1 cellular context compared by ENCODE assay signal in the genomic region with DNA sequence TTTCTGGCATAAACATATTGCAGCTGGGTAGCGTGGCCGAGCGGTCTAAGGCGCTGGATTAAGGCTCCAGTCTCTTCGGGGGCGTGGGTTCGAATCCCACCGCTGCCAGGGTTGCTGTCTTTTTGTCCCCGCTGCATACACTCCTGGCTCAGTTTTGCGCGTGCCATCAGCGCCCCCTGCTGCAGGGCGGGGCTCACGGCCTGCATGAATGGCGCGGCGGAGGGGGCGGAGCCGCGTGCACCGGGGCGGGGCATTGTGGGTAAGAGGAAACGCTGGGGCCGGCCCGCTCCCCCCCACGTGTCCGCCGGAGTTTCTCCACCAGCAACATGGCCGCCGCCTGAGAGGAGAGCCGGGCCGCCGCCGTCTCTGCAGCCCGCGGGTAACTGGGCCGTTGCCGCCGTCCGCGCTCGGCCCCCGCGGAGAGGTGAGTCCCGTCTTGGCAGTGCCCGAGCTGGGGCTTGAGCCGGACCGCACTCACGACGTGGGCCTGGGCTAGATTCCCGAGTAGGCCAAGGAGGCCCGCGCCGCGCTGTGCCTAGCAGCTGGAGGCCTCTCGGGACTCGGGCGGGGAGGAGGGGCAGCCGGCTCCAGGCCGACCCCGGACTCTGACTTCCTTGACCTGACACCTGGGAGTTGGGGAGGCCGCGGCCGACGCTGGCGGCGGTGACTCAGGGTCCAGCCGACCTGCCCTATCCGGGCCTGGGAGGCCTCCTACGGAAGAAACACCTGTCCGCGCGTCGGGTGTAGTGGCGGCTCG.
TF ChIP-seq lines count a peak whose summit lies in the region.

A gene with protein sequence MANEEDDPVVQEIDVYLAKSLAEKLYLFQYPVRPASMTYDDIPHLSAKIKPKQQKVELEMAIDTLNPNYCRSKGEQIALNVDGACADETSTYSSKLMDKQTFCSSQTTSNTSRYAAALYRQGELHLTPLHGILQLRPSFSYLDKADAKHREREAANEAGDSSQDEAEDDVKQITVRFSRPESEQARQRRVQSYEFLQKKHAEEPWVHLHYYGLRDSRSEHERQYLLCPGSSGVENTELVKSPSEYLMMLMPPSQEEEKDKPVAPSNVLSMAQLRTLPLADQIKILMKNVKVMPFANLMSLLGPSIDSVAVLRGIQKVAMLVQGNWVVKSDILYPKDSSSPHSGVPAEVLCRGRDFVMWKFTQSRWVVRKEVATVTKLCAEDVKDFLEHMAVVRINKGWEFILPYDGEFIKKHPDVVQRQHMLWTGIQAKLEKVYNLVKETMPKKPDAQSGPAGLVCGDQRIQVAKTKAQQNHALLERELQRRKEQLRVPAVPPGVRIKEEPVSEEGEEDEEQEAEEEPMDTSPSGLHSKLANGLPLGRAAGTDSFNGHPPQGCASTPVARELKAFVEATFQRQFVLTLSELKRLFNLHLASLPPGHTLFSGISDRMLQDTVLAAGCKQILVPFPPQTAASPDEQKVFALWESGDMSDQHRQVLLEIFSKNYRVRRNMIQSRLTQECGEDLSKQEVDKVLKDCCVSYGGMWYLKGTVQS (plus strand): TSS at position 296 of the 757 bp plus-strand sequence. CDS start 5,560 bp downstream, outside the sequence.

TF ChIP-seq in HepG2, 621 proteins besides CTCF, POLR2A, EP300 and RAD21 (continued from another document and continues in another):
- peak; percentile 91; the same call in 1 of the 2 replicates for TF ChIP-seq ZNF296 (CRISPR knock-in tag; conservative IDR thresholded peaks at IDR 0.05)
- no peak for TF ChIP-seq ZNF282 (IDR thresholded peaks at IDR 0.05; ENCODE audit: partially characterized antibody)
- TF ChIP-seq POGK (CRISPR knock-in tag; conservative IDR thresholded peaks at IDR 0.05) = peak; percentile 99
- TF ChIP-seq ZNF432 (CRISPR knock-in tag; IDR thresholded peaks at IDR 0.05; ENCODE audit: borderline replicate concordance) = peak; percentile 89; the same call in 1 of the 2 replicates
- no peak for TF ChIP-seq TRIM22 (IDR thresholded peaks at IDR 0.05)
- no peak for TF ChIP-seq ATF1 (CRISPR knock-in tag; IDR thresholded peaks at IDR 0.05)
- peak; percentile 78; the same call in 1 of the 2 replicates for TF ChIP-seq ZNF777 (CRISPR knock-in tag; IDR thresholded peaks at IDR 0.05)
- peak; percentile 97 for TF ChIP-seq ZSCAN21 (CRISPR knock-in tag; IDR thresholded peaks at IDR 0.05; ENCODE audit: borderline replicate concordance)
- TF ChIP-seq MTERF4 (CRISPR knock-in tag; IDR thresholded peaks at IDR 0.05) = peak; percentile 100
- TF ChIP-seq ZNF883 (CRISPR knock-in tag; IDR thresholded peaks at IDR 0.05; ENCODE audit: not compliant biosample characterization) = peak; percentile 99
- peak; percentile 91 for TF ChIP-seq THAP11 (CRISPR knock-in tag; IDR thresholded peaks at IDR 0.05)
- TF ChIP-seq ZNF557 (CRISPR knock-in tag; IDR thresholded peaks at IDR 0.05) = peak; percentile 94
- no peak for TF ChIP-seq CENPX (CRISPR knock-in tag; IDR thresholded peaks at IDR 0.05)
- TF ChIP-seq, protein P1, sequence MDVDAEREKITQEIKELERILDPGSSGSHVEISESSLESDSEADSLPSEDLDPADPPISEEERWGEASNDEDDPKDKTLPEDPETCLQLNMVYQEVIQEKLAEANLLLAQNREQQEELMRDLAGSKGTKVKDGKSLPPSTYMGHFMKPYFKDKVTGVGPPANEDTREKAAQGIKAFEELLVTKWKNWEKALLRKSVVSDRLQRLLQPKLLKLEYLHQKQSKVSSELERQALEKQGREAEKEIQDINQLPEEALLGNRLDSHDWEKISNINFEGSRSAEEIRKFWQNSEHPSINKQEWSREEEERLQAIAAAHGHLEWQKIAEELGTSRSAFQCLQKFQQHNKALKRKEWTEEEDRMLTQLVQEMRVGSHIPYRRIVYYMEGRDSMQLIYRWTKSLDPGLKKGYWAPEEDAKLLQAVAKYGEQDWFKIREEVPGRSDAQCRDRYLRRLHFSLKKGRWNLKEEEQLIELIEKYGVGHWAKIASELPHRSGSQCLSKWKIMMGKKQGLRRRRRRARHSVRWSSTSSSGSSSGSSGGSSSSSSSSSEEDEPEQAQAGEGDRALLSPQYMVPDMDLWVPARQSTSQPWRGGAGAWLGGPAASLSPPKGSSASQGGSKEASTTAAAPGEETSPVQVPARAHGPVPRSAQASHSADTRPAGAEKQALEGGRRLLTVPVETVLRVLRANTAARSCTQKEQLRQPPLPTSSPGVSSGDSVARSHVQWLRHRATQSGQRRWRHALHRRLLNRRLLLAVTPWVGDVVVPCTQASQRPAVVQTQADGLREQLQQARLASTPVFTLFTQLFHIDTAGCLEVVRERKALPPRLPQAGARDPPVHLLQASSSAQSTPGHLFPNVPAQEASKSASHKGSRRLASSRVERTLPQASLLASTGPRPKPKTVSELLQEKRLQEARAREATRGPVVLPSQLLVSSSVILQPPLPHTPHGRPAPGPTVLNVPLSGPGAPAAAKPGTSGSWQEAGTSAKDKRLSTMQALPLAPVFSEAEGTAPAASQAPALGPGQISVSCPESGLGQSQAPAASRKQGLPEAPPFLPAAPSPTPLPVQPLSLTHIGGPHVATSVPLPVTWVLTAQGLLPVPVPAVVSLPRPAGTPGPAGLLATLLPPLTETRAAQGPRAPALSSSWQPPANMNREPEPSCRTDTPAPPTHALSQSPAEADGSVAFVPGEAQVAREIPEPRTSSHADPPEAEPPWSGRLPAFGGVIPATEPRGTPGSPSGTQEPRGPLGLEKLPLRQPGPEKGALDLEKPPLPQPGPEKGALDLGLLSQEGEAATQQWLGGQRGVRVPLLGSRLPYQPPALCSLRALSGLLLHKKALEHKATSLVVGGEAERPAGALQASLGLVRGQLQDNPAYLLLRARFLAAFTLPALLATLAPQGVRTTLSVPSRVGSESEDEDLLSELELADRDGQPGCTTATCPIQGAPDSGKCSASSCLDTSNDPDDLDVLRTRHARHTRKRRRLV (CRISPR knock-in tag; IDR thresholded peaks at IDR 0.05) = peak; percentile 93
- TF ChIP-seq, protein P2, sequence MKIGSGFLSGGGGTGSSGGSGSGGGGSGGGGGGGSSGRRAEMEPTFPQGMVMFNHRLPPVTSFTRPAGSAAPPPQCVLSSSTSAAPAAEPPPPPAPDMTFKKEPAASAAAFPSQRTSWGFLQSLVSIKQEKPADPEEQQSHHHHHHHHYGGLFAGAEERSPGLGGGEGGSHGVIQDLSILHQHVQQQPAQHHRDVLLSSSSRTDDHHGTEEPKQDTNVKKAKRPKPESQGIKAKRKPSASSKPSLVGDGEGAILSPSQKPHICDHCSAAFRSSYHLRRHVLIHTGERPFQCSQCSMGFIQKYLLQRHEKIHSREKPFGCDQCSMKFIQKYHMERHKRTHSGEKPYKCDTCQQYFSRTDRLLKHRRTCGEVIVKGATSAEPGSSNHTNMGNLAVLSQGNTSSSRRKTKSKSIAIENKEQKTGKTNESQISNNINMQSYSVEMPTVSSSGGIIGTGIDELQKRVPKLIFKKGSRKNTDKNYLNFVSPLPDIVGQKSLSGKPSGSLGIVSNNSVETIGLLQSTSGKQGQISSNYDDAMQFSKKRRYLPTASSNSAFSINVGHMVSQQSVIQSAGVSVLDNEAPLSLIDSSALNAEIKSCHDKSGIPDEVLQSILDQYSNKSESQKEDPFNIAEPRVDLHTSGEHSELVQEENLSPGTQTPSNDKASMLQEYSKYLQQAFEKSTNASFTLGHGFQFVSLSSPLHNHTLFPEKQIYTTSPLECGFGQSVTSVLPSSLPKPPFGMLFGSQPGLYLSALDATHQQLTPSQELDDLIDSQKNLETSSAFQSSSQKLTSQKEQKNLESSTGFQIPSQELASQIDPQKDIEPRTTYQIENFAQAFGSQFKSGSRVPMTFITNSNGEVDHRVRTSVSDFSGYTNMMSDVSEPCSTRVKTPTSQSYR (CRISPR knock-in tag; IDR thresholded peaks at IDR 0.05; ENCODE audit: borderline replicate concordance) = peak; percentile 76
- no peak for TF ChIP-seq ZNF382 (CRISPR knock-in tag; IDR thresholded peaks at IDR 0.05; ENCODE audit: borderline replicate concordance)
- TF ChIP-seq SMAD3 (CRISPR knock-in tag; IDR thresholded peaks at IDR 0.05) = peak; percentile 98
- TF ChIP-seq, protein P3, sequence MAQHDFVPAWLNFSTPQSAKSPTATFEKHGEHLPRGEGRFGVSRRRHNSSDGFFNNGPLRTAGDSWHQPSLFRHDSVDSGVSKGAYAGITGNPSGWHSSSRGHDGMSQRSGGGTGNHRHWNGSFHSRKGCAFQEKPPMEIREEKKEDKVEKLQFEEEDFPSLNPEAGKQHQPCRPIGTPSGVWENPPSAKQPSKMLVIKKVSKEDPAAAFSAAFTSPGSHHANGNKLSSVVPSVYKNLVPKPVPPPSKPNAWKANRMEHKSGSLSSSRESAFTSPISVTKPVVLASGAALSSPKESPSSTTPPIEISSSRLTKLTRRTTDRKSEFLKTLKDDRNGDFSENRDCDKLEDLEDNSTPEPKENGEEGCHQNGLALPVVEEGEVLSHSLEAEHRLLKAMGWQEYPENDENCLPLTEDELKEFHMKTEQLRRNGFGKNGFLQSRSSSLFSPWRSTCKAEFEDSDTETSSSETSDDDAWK (CRISPR knock-in tag; IDR thresholded peaks at IDR 0.05) = no peak
- TF ChIP-seq, protein P4, sequence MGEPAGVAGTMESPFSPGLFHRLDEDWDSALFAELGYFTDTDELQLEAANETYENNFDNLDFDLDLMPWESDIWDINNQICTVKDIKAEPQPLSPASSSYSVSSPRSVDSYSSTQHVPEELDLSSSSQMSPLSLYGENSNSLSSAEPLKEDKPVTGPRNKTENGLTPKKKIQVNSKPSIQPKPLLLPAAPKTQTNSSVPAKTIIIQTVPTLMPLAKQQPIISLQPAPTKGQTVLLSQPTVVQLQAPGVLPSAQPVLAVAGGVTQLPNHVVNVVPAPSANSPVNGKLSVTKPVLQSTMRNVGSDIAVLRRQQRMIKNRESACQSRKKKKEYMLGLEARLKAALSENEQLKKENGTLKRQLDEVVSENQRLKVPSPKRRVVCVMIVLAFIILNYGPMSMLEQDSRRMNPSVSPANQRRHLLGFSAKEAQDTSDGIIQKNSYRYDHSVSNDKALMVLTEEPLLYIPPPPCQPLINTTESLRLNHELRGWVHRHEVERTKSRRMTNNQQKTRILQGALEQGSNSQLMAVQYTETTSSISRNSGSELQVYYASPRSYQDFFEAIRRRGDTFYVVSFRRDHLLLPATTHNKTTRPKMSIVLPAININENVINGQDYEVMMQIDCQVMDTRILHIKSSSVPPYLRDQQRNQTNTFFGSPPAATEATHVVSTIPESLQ (CRISPR knock-in tag; conservative IDR thresholded peaks at IDR 0.05) = peak; percentile 96
- no peak; the same call in 1 of the 2 replicates for TF ChIP-seq HOXA9 (CRISPR knock-in tag; IDR thresholded peaks at IDR 0.05; ENCODE audit: borderline replicate concordance)
- TF ChIP-seq CHD2 (IDR thresholded peaks at IDR 0.05; ENCODE audit: low read depth, low read length) = peak; percentile 32; the same call in 1 of the 2 replicates
- no peak for TF ChIP-seq CEBPB (IDR thresholded peaks at IDR 0.05; ENCODE audit: borderline replicate concordance, low read depth, low read length)
- TF ChIP-seq GLI4 (CRISPR knock-in tag; IDR thresholded peaks at IDR 0.05; ENCODE audit: borderline replicate concordance) = peak; percentile 95; the same call in 1 of the 2 replicates
- TF ChIP-seq CREBL2 (CRISPR knock-in tag; IDR thresholded peaks at IDR 0.05; ENCODE audit: borderline replicate concordance) = peak; percentile 76; the same call in 1 of the 2 replicates
- 0 out of 2 replicates have a peak, but pooled peaks have one; percentile 7 for TF ChIP-seq FOXM1 (CRISPR knock-in tag; IDR thresholded peaks at IDR 0.05)
- no peak for TF ChIP-seq ZSCAN12 (CRISPR knock-in tag; IDR thresholded peaks at IDR 0.05)
- peak; percentile 4; the same call in 1 of the 2 replicates for TF ChIP-seq HNF4G (IDR thresholded peaks at IDR 0.05; ENCODE audit: borderline replicate concordance, low read depth, low read length)
- TF ChIP-seq HNF4G (CRISPR knock-in tag; IDR thresholded peaks at IDR 0.05; ENCODE audit: borderline replicate concordance, low read depth) = peak; percentile 73
- peak; percentile 95 for TF ChIP-seq DZIP1 (CRISPR knock-in tag; IDR thresholded peaks at IDR 0.05)
- peak; percentile 96 for TF ChIP-seq RFXANK (CRISPR knock-in tag; IDR thresholded peaks at IDR 0.05)
